ENCODE assay signal across 8 cellular contexts in the genomic region with DNA sequence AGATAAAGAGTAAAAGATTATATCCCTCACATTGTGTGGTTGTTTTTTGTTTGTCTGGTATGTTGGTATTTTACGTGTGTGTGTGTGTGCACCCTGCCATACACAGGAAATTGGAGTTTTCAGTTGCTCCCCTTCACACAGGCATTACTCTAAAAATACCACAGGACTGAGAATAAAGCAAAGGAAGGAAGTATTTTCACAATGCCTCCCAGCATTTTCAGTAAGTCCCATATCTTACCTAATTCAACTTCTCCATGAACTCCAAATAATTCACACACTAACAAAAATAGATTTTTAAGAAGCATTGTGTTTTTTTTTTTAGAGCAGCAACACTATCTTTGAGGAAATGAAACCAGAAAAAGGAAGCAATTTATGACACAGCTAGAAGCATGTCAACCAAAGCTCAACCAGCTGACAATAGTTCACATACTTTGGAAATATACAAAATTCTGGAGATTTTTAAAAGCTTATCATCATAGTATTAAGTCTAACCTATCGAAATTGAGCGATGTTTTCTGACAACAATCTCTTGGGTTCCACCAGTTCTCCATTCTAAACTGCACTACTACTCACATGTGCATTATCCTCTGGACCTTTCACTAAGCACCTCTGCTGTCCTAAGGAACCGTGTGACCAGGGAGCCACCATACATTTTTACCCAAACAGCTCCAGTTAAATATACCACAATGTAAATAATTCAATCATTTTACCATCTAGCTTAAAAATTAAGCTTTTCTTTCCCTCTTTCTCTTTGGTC. TPM values are rescaled to one million over a fixed set of nuclear protein-coding genes. Genes with fewer than 3 reads are reported as not detected.
DNase-seq lines count a peak whose midpoint lies in the region; ATAC-seq and TF ChIP-seq lines count a peak whose summit lies in the region.

No MANE protein-coding gene starts in this region.

- TF ChIP-seq CTCF in brain microvascular endothelial cell (IDR thresholded peaks at IDR 0.05; ENCODE audit: low read depth, low read length, missing control alignments) (no peak), natural killer cell (IDR thresholded peaks at IDR 0.05) (no peak)

- peak; percentile 59 for DNase-seq in EH (ENCODE audit: low read depth)
- DNase-seq in M059J (ENCODE audit: low read depth), result peak; percentile 32
- no peak for DNase-seq in brain microvascular endothelial cell
- DNase-seq in natural killer cell, result no peak
- DNase-seq in activated effector memory CD4-positive, alpha-beta T cell treated with Interleukin-2 at 50 U/mL for 16 hours, result no peak
- no peak for DNase-seq in foreskin melanocyte

- H3K4me3 Mint-ChIP-seq in natural killer cell, result peak overlapping the region; percentile 100

- H3K4me1 Mint-ChIP-seq in natural killer cell, result peaks cover 63 to 65% of the 10 kb centered on the region in 2 donors

- H3K4me3 ChIP-seq in brain microvascular endothelial cell (ENCODE audit: low read depth, low read length), result peak overlapping the region; percentile 12

- H3K9me3 Mint-ChIP-seq in natural killer cell, result no peaks in the 10 kb centered on the region

- H3K36me3 ChIP-seq in brain microvascular endothelial cell (replicated peaks), result no peaks in the 10 kb centered on the region

- intact Hi-C loops in natural killer cell (cut with micrococcal nuclease), result no loop called here

- in situ Hi-C loops in brain microvascular endothelial cell (cut with HindIII; ENCODE audit: low pct_ligation_motif_present, low sequenced_read_pairs), result no loop called here

- H3K27me3 Mint-ChIP-seq in natural killer cell (ENCODE audit: low read depth in 2 of 2), result no peaks in the 10 kb centered on the region

- peak overlapping the region; percentile 21 for H3K27ac ChIP-seq in brain microvascular endothelial cell

- ATAC-seq in GM21515 (IDR thresholded peaks at IDR 0.05; ENCODE audit: unreplicated experiment), result peak; percentile 36
- peak in 2 of 3 donors; percentile 5 to 36 for ATAC-seq in natural killer cell
- ATAC-seq in GM19324 (IDR thresholded peaks at IDR 0.05; ENCODE audit: low FRiP score, unreplicated experiment), result no peak

- H3K36me3 Mint-ChIP-seq in natural killer cell, result no peaks in the 10 kb centered on the region

- H3K27ac Mint-ChIP-seq in natural killer cell, result peak overlapping the region; percentile 96

- no peaks in the 10 kb centered on the region for H3K27me3 ChIP-seq in brain microvascular endothelial cell (replicated peaks)

RNA-seq across cellular contexts. Expression of a gene that starts 2.1 kb away (rescaled TPM):
- 18.6 and 28.8 TPM in 2 replicates for total RNA-seq in M059J (2014; rRNA removed; shearing (Covaris generic))
- 10 to 100 TPM; 34.1 to 58.1 (median 45.9) TPM for total RNA-seq in natural killer cell

RNA-seq across cellular contexts. Expression of a gene that starts 35.4 kb away (rescaled TPM):
- 0.25 TPM in 1 of 2 replicates, not detected in the other for total RNA-seq in M059J (2014; rRNA removed; shearing (Covaris generic))
- 1 to 10 TPM in 2 of 3 donors, under 1 TPM in 1; 0.57 to 2.2 (median 1.0) TPM for total RNA-seq in natural killer cell

Comparison
In these comparisons a context has a peak if more than half of its experiments do, and no peak if none do; other contexts are left out.
1. DNase-seq: peak in EH (single experiment) and M059J (single experiment); none in brain microvascular endothelial cell (single experiment), natural killer cell (single experiment), activated effector memory CD4-positive, alpha-beta T cell treated with Interleukin-2 at 50 U/mL for 16 hours (single experiment) and foreskin melanocyte (single experiment).